ENCODE assay signal across 8 cellular contexts in the genomic region with DNA sequence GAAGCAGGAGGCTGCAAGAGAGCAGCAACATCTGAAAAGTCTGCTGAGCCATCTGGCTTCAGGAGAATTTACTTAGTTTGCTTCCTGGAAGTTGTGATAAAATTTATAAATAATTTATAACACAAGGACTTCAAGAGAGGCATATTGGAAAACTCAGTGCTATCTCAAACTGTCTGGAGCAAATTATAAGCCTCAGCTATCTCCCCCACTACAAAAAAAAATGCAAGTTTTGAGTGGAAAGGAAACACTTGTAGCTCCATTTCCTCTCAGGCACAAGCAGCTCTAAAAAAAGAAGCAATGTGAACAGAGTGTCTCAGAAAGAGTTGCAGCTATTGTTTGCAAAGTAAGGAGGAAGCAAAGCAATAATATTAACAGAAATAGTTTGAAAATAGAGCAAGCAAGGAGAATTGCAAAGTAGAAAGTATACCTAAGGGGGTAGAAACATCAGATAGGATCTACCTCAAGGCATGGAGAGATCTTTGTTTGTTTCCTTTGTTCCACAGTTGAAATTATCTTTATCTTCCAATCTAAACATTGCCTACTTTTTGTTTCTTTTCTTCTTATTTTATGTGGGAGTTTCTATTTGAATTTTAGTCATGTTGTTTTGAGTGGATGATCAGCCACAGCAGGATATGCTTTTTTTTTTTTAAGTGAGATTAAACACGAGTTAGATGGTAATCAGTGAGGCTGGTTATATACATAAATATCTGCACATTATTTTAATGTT. TPM values are rescaled to one million over a fixed set of nuclear protein-coding genes. Genes with fewer than 3 reads are reported as not detected.
A peak's percentile ranks its signal among the peaks of the same experiment; 100 is the strongest.
DNase-seq lines count a peak whose midpoint lies in the region; ATAC-seq and TF ChIP-seq lines count a peak whose summit lies in the region.

No MANE protein-coding gene starts in this region.

- intact Hi-C loops in left ventricle myocardium inferior (cut with micrococcal nuclease) = no loop called here

- peak overlapping the region; percentile 17 for H3K4me3 ChIP-seq in left ventricle myocardium inferior
- H3K4me3 ChIP-seq in thymus (ENCODE audit: low read length) = peak overlapping the region; percentile 27

- peak overlapping the region; percentile 89 for H3K27ac Mint-ChIP-seq in T-helper 2 cell treated with Interferon-gamma antibody and Interleukin-4, amounts not matched to agents 5 μg/mL and 100 μg/mL, for 36 hours
- H3K27ac Mint-ChIP-seq in HFFc6 = no peak overlapping the region

- peak; percentile 26 for DNase-seq in activated CD8-positive, alpha-beta memory T cell treated with anti-CD3 and anti-CD28 coated beads, Interleukin-2, amount 50 U/mL, for 48 hours
- no peak for DNase-seq in activated CD8-positive, alpha-beta memory T cell treated with anti-CD3 and anti-CD28 coated beads for 24 hours
- no peak for DNase-seq in T-helper 2 cell treated with Interferon-gamma antibody and Interleukin-4, amounts not matched to agents 5 μg/mL and 100 μg/mL, for 36 hours (ENCODE audit: low spot score)
- DNase-seq in left ventricle myocardium inferior (no peak), HFFc6 (no peak), foreskin keratinocyte (no peak)

- peaks cover 21% of the 10 kb centered on the region for H3K9me3 Mint-ChIP-seq in T-helper 2 cell treated with Interferon-gamma antibody and Interleukin-4, amounts not matched to agents 5 μg/mL and 100 μg/mL, for 36 hours
- peaks cover 17% of the 10 kb centered on the region; the same call in 1 of the 2 replicates for H3K9me3 Mint-ChIP-seq in HFFc6

- ATAC-seq in HG02588 (IDR thresholded peaks at IDR 0.05; ENCODE audit: unreplicated experiment) (no peak), foreskin keratinocyte (no peak)

- H3K27me3 ChIP-seq in left ventricle myocardium inferior (ENCODE audit: low read depth) (no peaks in the 10 kb centered on the region), thymus (ENCODE audit: control insufficient read depth, insufficient read depth) (no peaks in the 10 kb centered on the region), foreskin keratinocyte (peaks cover 34% of the 10 kb centered on the region)

- peaks cover 23% of the 10 kb centered on the region for H3K4me1 Mint-ChIP-seq in T-helper 2 cell treated with Interferon-gamma antibody and Interleukin-4, amounts not matched to agents 5 μg/mL and 100 μg/mL, for 36 hours (ENCODE audit: low read depth)
- H3K4me1 Mint-ChIP-seq in HFFc6 (ENCODE audit: low read depth) = peaks cover 16% of the 10 kb centered on the region

- WGBS in thymus = 1% methylated on average over 1 of the region's 1 CpG

- peaks cover 21% of the 10 kb centered on the region for H3K36me3 Mint-ChIP-seq in T-helper 2 cell treated with Interferon-gamma antibody and Interleukin-4, amounts not matched to agents 5 μg/mL and 100 μg/mL, for 36 hours (ENCODE audit: low read depth)
- H3K36me3 Mint-ChIP-seq in HFFc6 (ENCODE audit: low read depth) = peaks cover under 1% of the 10 kb centered on the region

- H3K27me3 Mint-ChIP-seq in T-helper 2 cell treated with Interferon-gamma antibody and Interleukin-4, amounts not matched to agents 5 μg/mL and 100 μg/mL, for 36 hours (ENCODE audit: low read depth) = peaks cover 21% of the 10 kb centered on the region
- peaks cover 5% of the 10 kb centered on the region for H3K27me3 Mint-ChIP-seq in HFFc6 (ENCODE audit: insufficient read depth)

- H3K27ac ChIP-seq in left ventricle myocardium inferior (replicated peaks) (peak overlapping the region; percentile 81), thymus (ENCODE audit: low read depth) (peak overlapping the region; percentile 92), foreskin keratinocyte (no peak overlapping the region)

- H3K36me3 ChIP-seq in left ventricle myocardium inferior (no peaks in the 10 kb centered on the region), thymus (ENCODE audit: control insufficient read depth, insufficient read depth) (no peaks in the 10 kb centered on the region)

- H3K9me3 ChIP-seq in left ventricle myocardium inferior (replicated peaks) (peaks cover 9% of the 10 kb centered on the region), thymus (ENCODE audit: control insufficient read depth) (peaks cover 3% of the 10 kb centered on the region)

- H3K4me3 Mint-ChIP-seq in T-helper 2 cell treated with Interferon-gamma antibody and Interleukin-4, amounts not matched to agents 5 μg/mL and 100 μg/mL, for 36 hours = peak overlapping the region; percentile 75
- H3K4me3 Mint-ChIP-seq in HFFc6 = no peak overlapping the region; the same call in 1 of the 2 replicates

- H3K4me1 ChIP-seq in left ventricle myocardium inferior (peaks cover 20% of the 10 kb centered on the region), thymus (ENCODE audit: control insufficient read depth, insufficient read depth, low read length) (peaks cover 10% of the 10 kb centered on the region), foreskin keratinocyte (no peaks in the 10 kb centered on the region)

- TF ChIP-seq CTCF in left ventricle myocardium inferior (IDR thresholded peaks at IDR 0.05; ENCODE audit: borderline replicate concordance) (no peak), HFFc6 (IDR thresholded peaks at IDR 0.05) (no peak), foreskin keratinocyte (conservative IDR thresholded peaks at IDR 0.05) (no peak)

RNA-seq across cellular contexts. Expression of gene IL6ST, which starts 56.0 kb away (rescaled TPM):
- 125 TPM for total RNA-seq in left ventricle myocardium inferior
- polyA plus RNA-seq in thymus = 94.1 TPM
- 100 to 1,000 TPM; 187 to 265 (median 216) TPM for total RNA-seq in HFFc6 (2021; fragmentation: NEBNext Ultra II Directional; extraction: Animal tissue kit (Norgen Biotek cat#: 25700))
- total RNA-seq in foreskin keratinocyte = 78.4 and 86.4 TPM in 2 replicates
- polyA plus RNA-seq in foreskin keratinocyte = 8.3 and 9.6 TPM in 2 replicates
